10 cellular contexts compared by ENCODE assay signal in genomic region chr9:3473402-3473801, GRCh38. TPM values are rescaled to one million over a fixed set of nuclear protein-coding genes. Genes with fewer than 3 reads are reported as not detected.
DNase-seq lines count a peak whose midpoint lies in the region; ATAC-seq and TF ChIP-seq lines count a peak whose summit lies in the region.
"Had no signal": no experiment of that assay in that cellular context is flagged by ENCODE, and none has a peak within 500 bp of the region (broad histone marks: within the 10 kb centered on the region; RNA-seq: fewer than 3 reads in every experiment).

No MANE protein-coding gene starts in this region.

- H2BK15ac ChIP-seq in H9 (ENCODE audit: low read depth, low read length), result no peak overlapping the region

- H2BK120ac ChIP-seq in H9 (ENCODE audit: low read depth, low read length, poor library complexity, severe bottlenecking), result no peak overlapping the region

- no peaks in the 10 kb centered on the region for H3K79me1 ChIP-seq in H9 (ENCODE audit: insufficient read depth, low read depth, low read length, poor library complexity, severe bottlenecking)

- TF ChIP-seq CTCF in H9 (conservative IDR thresholded peaks at IDR 0.05) (no peak), NB4 (IDR thresholded peaks at IDR 0.05; ENCODE audit: low read depth, low read length) (no peak), lower lobe of right lung (IDR thresholded peaks at IDR 0.05) (no peak), dorsolateral prefrontal cortex (IDR thresholded peaks at IDR 0.05 in 54 of 56, conservative IDR thresholded peaks at IDR 0.05 in 2 of 56; ENCODE audit: low read depth in 1 of 56, partially characterized antibody in 56 of 56) (no peak), lower leg skin (IDR thresholded peaks at IDR 0.05) (no peak)

- no peak overlapping the region for H3K56ac ChIP-seq in H9 (ENCODE audit: insufficient read length, low read depth, low read length)

- H4K5ac ChIP-seq in H9 (ENCODE audit: insufficient read length, low read depth, low read length), result no peak overlapping the region

- intact Hi-C loops in lower lobe of right lung (cut with DNase I) (no loop called here), sciatic nerve (cut with DNase I) (no loop called here), dorsolateral prefrontal cortex (cut with DNase I) (no loop called here), lower leg skin (cut with DNase I; ENCODE audit: low total_unique reads) (no loop called here)

- no peaks in the 10 kb centered on the region for H3K36me3 ChIP-seq in lower lobe of right lung

- no peaks in the 10 kb centered on the region for H3K9me3 Mint-ChIP-seq in H9

- no peak overlapping the region for H3K4me3 Mint-ChIP-seq in H9

- no peak for TF ChIP-seq POLR2A in NB4 (IDR thresholded peaks at IDR 0.05; ENCODE audit: extremely low read depth, insufficient read length)
- no peak for TF ChIP-seq POLR2A in lower leg skin (IDR thresholded peaks at IDR 0.05)

- H3K27ac Mint-ChIP-seq in H9, result peak overlapping the region in 2 of 3 experiments; percentile 41 to 57; a peak in 1 of 7 replicates

- H3K27me3 ChIP-seq in H9 (ENCODE audit: insufficient read depth, low read length), result no peaks in the 10 kb centered on the region
- H3K27me3 ChIP-seq in lower lobe of right lung (ENCODE audit: low read depth), result no peaks in the 10 kb centered on the region
- no peaks in the 10 kb centered on the region for H3K27me3 ChIP-seq in dorsolateral prefrontal cortex

- no peaks in the 10 kb centered on the region for H3K23me2 ChIP-seq in H9 (ENCODE audit: insufficient read length, low read depth, low read length, poor library complexity, severe bottlenecking)

- H3K27me3 Mint-ChIP-seq in H9 (ENCODE audit: low read depth), result no peaks in the 10 kb centered on the region

- H3K4me1 ChIP-seq in H9 (ENCODE audit: insufficient read depth, low read length) (peaks cover under 1% of the 10 kb centered on the region; the same call in 1 of the 2 replicates), lower lobe of right lung (peaks cover 2% of the 10 kb centered on the region)

- H3K23ac ChIP-seq in H9 (ENCODE audit: insufficient read length, low read depth, low read length), result no peak overlapping the region

- H3K27ac ChIP-seq in H9 (ENCODE audit: insufficient read length, low read depth, low read length) (no peak overlapping the region), lower lobe of right lung (no peak overlapping the region), dorsolateral prefrontal cortex (peak overlapping the region in 1 of 59 donors; percentile 14)

- no peak overlapping the region for H3K9ac ChIP-seq in H9 (ENCODE audit: extremely low read depth, insufficient read length, low read length)

- WGBS in H9 (ENCODE audit: extremely low coverage, insufficient read length, low lambda C conversion rate), result no CpG with 5 or more reads among the region's 1 CpG
- WGBS in lower leg skin, 2 donors, result 90 to 97% methylated on average over 1 of the region's 1 CpG

- H2BK12ac ChIP-seq in H9 (ENCODE audit: insufficient read length, low read depth, low read length), result no peak overlapping the region

- no peak overlapping the region for H2BK20ac ChIP-seq in H9 (ENCODE audit: low read depth, low read length, poor library complexity, severe bottlenecking)

- no peak overlapping the region for H4K8ac ChIP-seq in H9 (replicated peaks; ENCODE audit: insufficient read length, low read depth, low read length)

- no peak overlapping the region for H4K91ac ChIP-seq in H9 (ENCODE audit: insufficient read length, low read depth, low read length)

- peaks cover 2 to 5% (median 4%) of the 10 kb centered on the region in 3 experiments for H3K36me3 Mint-ChIP-seq in H9 (ENCODE audit: insufficient read depth in 1 of 3, low read depth in 3 of 3)

- no peak overlapping the region for H3K14ac ChIP-seq in H9 (ENCODE audit: insufficient read depth, low read length)

- no peak overlapping the region for H3K4ac ChIP-seq in H9 (ENCODE audit: low read depth, low read length)

- no peak overlapping the region for H3K4me2 ChIP-seq in H9 (ENCODE audit: insufficient read depth, insufficient read length, low read length)

- H3K9me3 ChIP-seq in H9 (ENCODE audit: control insufficient read depth, low read depth, low read length) (no peaks in the 10 kb centered on the region), lower lobe of right lung (peaks cover 11% of the 10 kb centered on the region)

- H2BK5ac ChIP-seq in H9 (ENCODE audit: insufficient read length, low read length), result no peak overlapping the region

- ATAC-seq in GM18867 (IDR thresholded peaks at IDR 0.05; ENCODE audit: unreplicated experiment), result peak; percentile 51
- ATAC-seq in lower lobe of right lung, result no peak
- no peak for ATAC-seq in sciatic nerve
- ATAC-seq: left cardiac atrium had no signal

- H3K4me3 ChIP-seq in NB4 (ENCODE audit: low read depth, low read length) (no peak overlapping the region), lower lobe of right lung (no peak overlapping the region), dorsolateral prefrontal cortex (no peak overlapping the region), lower leg skin (ENCODE audit: low read depth, poor library complexity, severe bottlenecking) (no peak overlapping the region)

- no peak overlapping the region for H3T11ph ChIP-seq in H9 (ENCODE audit: low read length)

- no peak for DNase-seq in H9
- DNase-seq in NB4 (ENCODE audit: low read depth), result peak; percentile 72
- DNase-seq in midbrain (lab: John Stamatoyannopoulos, UW), result peak; percentile 5
- no peak for DNase-seq in lower lobe of right lung
- DNase-seq in sciatic nerve (ENCODE audit: low spot score), result no peak
- DNase-seq in dorsolateral prefrontal cortex, result no peak
- DNase-seq in lower leg skin (ENCODE audit: low spot score in 2 of 2), result no peak
- DNase-seq: cerebellar nuclear complex, left cardiac atrium had no signal

- H2AK5ac ChIP-seq in H9 (ENCODE audit: insufficient read length, low read length), result no peak overlapping the region

- H3K18ac ChIP-seq in H9 (ENCODE audit: insufficient read length, low read depth, low read length), result no peak overlapping the region

- no peaks in the 10 kb centered on the region for H4K20me1 ChIP-seq in H9 (ENCODE audit: control insufficient read depth, insufficient read depth, insufficient read length)

- H2AFZ ChIP-seq in H9 (ENCODE audit: low read length), result no peak overlapping the region

- no peaks in the 10 kb centered on the region for H3K79me2 ChIP-seq in H9 (ENCODE audit: insufficient read depth, low read length)

- peaks cover 24 to 33% of the 10 kb centered on the region in 2 experiments for H3K4me1 Mint-ChIP-seq in H9

RNA-seq across cellular contexts. Expression of gene RFX3, which starts 52.4 kb away (rescaled TPM):
- 9.3 and 9.9 TPM in 2 replicates for total RNA-seq in H9 (2021)
- total RNA-seq in lower lobe of right lung, result 25.4 TPM
- total RNA-seq in sciatic nerve, result 24.7 TPM
- total RNA-seq in dorsolateral prefrontal cortex, result 10 to 100 TPM; 34.7 to 99.1 (median 60.1) TPM
- 1 to 10 TPM; 4.0 to 8.2 (median 5.6) TPM for total RNA-seq in lower leg skin

Comparison
In these comparisons a context has a peak if more than half of its experiments do, and no peak if none do; other contexts are left out.
1. DNase-seq: peak in NB4 (single experiment) and midbrain (single experiment); none in H9 (single experiment), lower lobe of right lung (single experiment), sciatic nerve (single experiment), dorsolateral prefrontal cortex (0 of 10) and lower leg skin (0 of 2).